Comparison of ENCODE assay signal across 8 cellular contexts in genomic region chr5:88888799-88889164, GRCh38. TPM values are rescaled to one million over a fixed set of nuclear protein-coding genes. Genes with fewer than 3 reads are reported as not detected.
A peak's percentile ranks its signal among the peaks of the same experiment; 100 is the strongest.
DNase-seq lines count a peak whose midpoint lies in the region; ATAC-seq and TF ChIP-seq lines count a peak whose summit lies in the region.

No MANE protein-coding gene starts in this region.

- H3K4ac ChIP-seq in trophoblast cell (ENCODE audit: low read depth, low read length): no peak overlapping the region

- H3K9me3 ChIP-seq in esophagus (ENCODE audit: control insufficient read depth in 2 of 2, insufficient read depth in 1 of 2, low read depth in 1 of 2, low read length in 1 of 2) (no peaks in the 10 kb centered on the region), trophoblast cell (ENCODE audit: insufficient read depth, low read depth, low read length) (no peaks in the 10 kb centered on the region)

- WGBS in esophagus, 2 donors: 39 to 52% methylated on average over 7 of the region's 7 CpGs
- WGBS in trophoblast cell (ENCODE audit: extremely low coverage, insufficient coverage, insufficient read length): no CpG with 5 or more reads among the region's 7 CpGs

- H3K4me3 ChIP-seq in GM12865 (ENCODE audit: low read depth, low read length): peak overlapping the region; percentile 94
- H3K4me3 ChIP-seq in HL-60 (replicated peaks; ENCODE audit: insufficient read depth, low read length): peak overlapping the region; percentile 48
- H3K4me3 ChIP-seq in esophagus (ENCODE audit: low read depth in 1 of 2, low read length in 2 of 2): peak overlapping the region in 1 of 2 donors; percentile 49
- H3K4me3 ChIP-seq in trophoblast cell (ENCODE audit: low read depth, low read length): no peak overlapping the region

- H3K23ac ChIP-seq in trophoblast cell (ENCODE audit: low read length): no peak overlapping the region

- TF ChIP-seq CTCF in GM12865 (IDR thresholded peaks at IDR 0.05; ENCODE audit: insufficient read depth, low read depth, low read length, missing control alignments): no peak
- no peak for TF ChIP-seq CTCF in HL-60 (IDR thresholded peaks at IDR 0.05; ENCODE audit: insufficient read depth, low read length)

- peak overlapping the region; percentile 95 for H3K4me2 ChIP-seq in trophoblast cell (ENCODE audit: low read length)

- H4K12ac ChIP-seq in trophoblast cell (ENCODE audit: low read depth, low read length): no peak overlapping the region

- H4K8ac ChIP-seq in trophoblast cell (ENCODE audit: low read depth, low read length): no peak overlapping the region

- no peak overlapping the region for H3K9ac ChIP-seq in trophoblast cell (ENCODE audit: low read length)

- H3K14ac ChIP-seq in trophoblast cell (ENCODE audit: low read length): no peak overlapping the region

- no peaks in the 10 kb centered on the region for H3K79me2 ChIP-seq in trophoblast cell (ENCODE audit: control insufficient read depth, insufficient read depth, low read length, poor library complexity)

- peaks cover 5% of the 10 kb centered on the region for H3K79me1 ChIP-seq in trophoblast cell (ENCODE audit: low read length)

- ATAC-seq in HG02798 (IDR thresholded peaks at IDR 0.05; ENCODE audit: poor library complexity, unreplicated experiment): no peak
- ATAC-seq in HG03439 (IDR thresholded peaks at IDR 0.05; ENCODE audit: unreplicated experiment): no peak

- H2BK5ac ChIP-seq in trophoblast cell (ENCODE audit: low read depth, low read length, poor library complexity): no peak overlapping the region

- H2BK120ac ChIP-seq in trophoblast cell (ENCODE audit: insufficient read depth, low read length, poor library complexity): no peak overlapping the region

- no peak overlapping the region for H2AFZ ChIP-seq in trophoblast cell (ENCODE audit: insufficient read depth, low read length, poor library complexity)

- DNase-seq in GM12865 (ENCODE audit: low read depth): no peak
- no peak for DNase-seq in HL-60 (ENCODE audit: low read depth in 1 of 2, low spot score in 1 of 2)
- no peak for DNase-seq in trophoblast cell
- DNase-seq in activated T-cell treated with anti-CD3 and anti-CD28 coated beads for 4 hours: no peak
- DNase-seq in amygdala (lab: John Stamatoyannopoulos, UW): no peak

- H3K4me1 ChIP-seq in esophagus (ENCODE audit: control insufficient read depth in 2 of 2, insufficient read depth in 2 of 2, low read length in 1 of 2) (no peaks in the 10 kb centered on the region), trophoblast cell (ENCODE audit: control insufficient read depth in 1 of 2, insufficient read depth in 2 of 2, low read length in 2 of 2) (peaks cover 6 to 10% of the 10 kb centered on the region in 2 experiments)

- H3K36me3 ChIP-seq in esophagus (ENCODE audit: control insufficient read depth in 2 of 2, insufficient read depth in 2 of 2, low read length in 1 of 2): no peaks in the 10 kb centered on the region
- H3K36me3 ChIP-seq in trophoblast cell (ENCODE audit: control insufficient read depth in 1 of 2, insufficient read depth in 2 of 2, low read length in 2 of 2): no peaks in the 10 kb centered on the region

- no peak overlapping the region for H2AK5ac ChIP-seq in trophoblast cell (ENCODE audit: low read length)

- no peak overlapping the region for H2BK12ac ChIP-seq in trophoblast cell (ENCODE audit: low read length)

- H3K27me3 ChIP-seq in HL-60 (ENCODE audit: insufficient read depth, poor library complexity, severe bottlenecking) (no peaks in the 10 kb centered on the region), esophagus (ENCODE audit: control insufficient read depth in 1 of 2, insufficient read depth in 2 of 2, low read length in 2 of 2) (no peaks in the 10 kb centered on the region), trophoblast cell (ENCODE audit: insufficient read depth, low read length) (no peaks in the 10 kb centered on the region)

- H3K18ac ChIP-seq in trophoblast cell (ENCODE audit: low read length): no peak overlapping the region

- H4K91ac ChIP-seq in trophoblast cell (ENCODE audit: low read depth, low read length): no peak overlapping the region

- H3K27ac ChIP-seq in HL-60 (replicated peaks): no peak overlapping the region
- peak overlapping the region; percentile 79 to 82 for H3K27ac ChIP-seq in esophagus (ENCODE audit: low read depth in 2 of 2, low read length in 1 of 2)
- H3K27ac ChIP-seq in trophoblast cell (ENCODE audit: low read depth, low read length): no peak overlapping the region

RNA-seq across cellular contexts. Expression of gene MEF2C, which starts 5.8 kb away (rescaled TPM):
- 1 to 10 TPM; 1.6 to 1.7 TPM for polyA plus RNA-seq in esophagus
- polyA plus RNA-seq in trophoblast cell (2013): 6.4 and 7.1 TPM in 2 replicates

Comparison
In these comparisons a context has a peak if more than half of its experiments do, and no peak if none do; other contexts are left out.
1. H3K27ac ChIP-seq: peak in esophagus (2 of 2); none in HL-60 (single experiment) and trophoblast cell (single experiment).